In the genomic region with DNA sequence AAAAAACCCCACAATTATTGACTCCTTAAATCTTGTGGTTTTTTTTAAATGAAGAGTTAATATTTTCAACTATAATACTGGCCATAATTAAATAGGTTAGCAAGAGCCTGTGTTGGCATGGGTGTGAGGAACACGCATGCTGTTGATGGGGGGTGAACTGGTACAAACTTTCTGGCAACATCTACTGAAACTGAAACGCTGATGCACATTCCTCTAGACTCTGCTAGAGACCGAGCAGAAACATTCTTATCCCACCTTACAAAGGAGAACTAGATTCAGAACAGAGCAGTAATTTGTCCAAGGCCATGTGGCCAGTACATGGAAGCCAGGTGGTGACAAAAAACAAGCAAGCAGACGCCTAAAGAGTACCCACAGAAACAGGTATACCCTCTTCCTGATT, we compare ENCODE assay signal across 10 cellular contexts. TPM values are rescaled to one million over a fixed set of nuclear protein-coding genes. Genes with fewer than 3 reads are reported as not detected.
DNase-seq lines count a peak whose midpoint lies in the region; ATAC-seq and TF ChIP-seq lines count a peak whose summit lies in the region.
"Had no signal": no experiment of that assay in that cellular context is flagged by ENCODE, and none has a peak within 500 bp of the region (broad histone marks: within the 10 kb centered on the region; RNA-seq: fewer than 3 reads in every experiment).

No MANE protein-coding gene starts in this region.

- H3K9ac ChIP-seq in iPS-18a (ENCODE audit: low read length) = no peak overlapping the region
- H3K9ac ChIP-seq in subcutaneous abdominal adipose tissue (ENCODE audit: low read length in 5 of 5) = peak overlapping the region in 2 of 5 donors; percentile 92 to 94

- POLR2A ChIA-PET in MCF 10A (lab: Yijun Ruan, JAX) = interaction anchor here (1.8 to 3.4 kb wide), 2 partner anchors 92 to 108 kb away, joined by 4 to 34 read pairs; a partner anchor contains a TSS
- POLR2A ChIA-PET in activated CD4-positive, alpha-beta memory T cell treated with anti-CD3 and anti-CD28 coated beads, Interleukin-2, amount 10 ng/mL, durations not matched to agents 7 days and 5 days (lab: Charles Lee) = interaction anchor here (1.3 kb wide), 1 partner anchor 50 kb away, joined by 3 read pairs; no protein-coding TSS in a partner anchor

- H3K36me3 ChIP-seq in breast epithelium (no peaks in the 10 kb centered on the region), iPS-18a (ENCODE audit: control insufficient read depth, low read depth, low read length) (no peaks in the 10 kb centered on the region), subcutaneous abdominal adipose tissue (ENCODE audit: control insufficient read depth in 5 of 5, insufficient read depth in 5 of 5, low read length in 5 of 5) (no peaks in the 10 kb centered on the region)

- ATAC-seq in HG03442 (IDR thresholded peaks at IDR 0.05; ENCODE audit: unreplicated experiment) (no peak), GM19397 (IDR thresholded peaks at IDR 0.05; ENCODE audit: unreplicated experiment) (no peak)

- H3K27me3 ChIP-seq in breast epithelium (no peaks in the 10 kb centered on the region), iPS-18a (ENCODE audit: control insufficient read depth, insufficient read depth, low read length) (no peaks in the 10 kb centered on the region), subcutaneous abdominal adipose tissue (ENCODE audit: control insufficient read depth in 5 of 5, insufficient read depth in 4 of 5, low read length in 5 of 5) (no peaks in the 10 kb centered on the region)
- H3K27me3 ChIP-seq: SJSA1 had no signal

- H3K4me3 ChIP-seq in breast epithelium (peak overlapping the region in 1 of 3 donors; percentile 93), iPS-18a (ENCODE audit: low read length) (peak overlapping the region; percentile 86), subcutaneous abdominal adipose tissue (ENCODE audit: low read depth in 1 of 5, low read length in 5 of 5) (peak overlapping the region in 3 of 5 donors; percentile 70 to 99 (median 94))

- TSS peak; percentile 27 for BruUV-seq in MCF 10A (replicated peaks; lab: Mats Ljungman, UMichigan)

- H3K27ac ChIP-seq in breast epithelium (no peak overlapping the region), iPS-18a (ENCODE audit: low read length) (no peak overlapping the region), subcutaneous abdominal adipose tissue (ENCODE audit: low read depth, low read length) (no peak overlapping the region)
- H3K27ac ChIP-seq: SJSA1 had no signal

- no peaks in the 10 kb centered on the region for H3K9me3 ChIP-seq in breast epithelium
- H3K9me3 ChIP-seq in iPS-18a (ENCODE audit: control insufficient read depth, low read depth, low read length) = no peaks in the 10 kb centered on the region
- H3K9me3 ChIP-seq in subcutaneous abdominal adipose tissue (ENCODE audit: control insufficient read depth in 5 of 5, low read length in 5 of 5) = no peaks in the 10 kb centered on the region
- H3K9me3 ChIP-seq: SJSA1 had no signal

- DNase-seq in MCF 10A (ENCODE audit: unreplicated experiment) = no peak
- no peak for DNase-seq in breast epithelium (ENCODE audit: low spot score in 2 of 2)
- DNase-seq in activated CD4-positive, alpha-beta memory T cell treated with anti-CD3 and anti-CD28 coated beads, Interleukin-2, amount 10 ng/mL, durations not matched to agents 7 days and 5 days = no peak
- no peak for DNase-seq in GM03348 (ENCODE audit: low spot score)
- DNase-seq: NCI-H187 treated with DMSO at 0.1 percent for 48 hours had no signal

- peak overlapping the region; percentile 84 for H3K27ac Mint-ChIP-seq in MCF 10A (ENCODE audit: low read depth, unreplicated experiment)
- H3K27ac Mint-ChIP-seq in activated CD4-positive, alpha-beta memory T cell treated with anti-CD3 and anti-CD28 coated beads, Interleukin-2, amount 10 ng/mL, durations not matched to agents 7 days and 5 days = no peak overlapping the region

- intact Hi-C loops in MCF 10A (cut with micrococcal nuclease) (loop anchor here (10.0 kb wide), 1 partner anchor 87 kb away; a partner anchor contains a TSS), breast epithelium (cut with DNase I; ENCODE audit: low total_unique reads) (no loop called here)

- peak overlapping the region; percentile 85 for H3K4me3 Mint-ChIP-seq in MCF 10A (ENCODE audit: unreplicated experiment)
- H3K4me3 Mint-ChIP-seq in activated CD4-positive, alpha-beta memory T cell treated with anti-CD3 and anti-CD28 coated beads, Interleukin-2, amount 10 ng/mL, durations not matched to agents 7 days and 5 days = peak overlapping the region; percentile 93

- TF ChIP-seq POLR2A in breast epithelium (IDR thresholded peaks at IDR 0.05) = no peak

- no peaks in the 10 kb centered on the region for H3K36me3 Mint-ChIP-seq in MCF 10A (ENCODE audit: insufficient read depth, unreplicated experiment)
- H3K36me3 Mint-ChIP-seq in activated CD4-positive, alpha-beta memory T cell treated with anti-CD3 and anti-CD28 coated beads, Interleukin-2, amount 10 ng/mL, durations not matched to agents 7 days and 5 days (ENCODE audit: low read depth) = no peaks in the 10 kb centered on the region

- CTCF ChIA-PET in MCF 10A (lab: Yijun Ruan, JAX) = interaction anchor here (0.7 kb wide), 1 partner anchor 1256 kb away, joined by 3 read pairs; no protein-coding TSS in a partner anchor
- CTCF ChIA-PET in activated CD4-positive, alpha-beta memory T cell treated with anti-CD3 and anti-CD28 coated beads, Interleukin-2, amount 10 ng/mL, durations not matched to agents 7 days and 5 days (lab: Charles Lee) = no interaction called here

- H3K4me1 Mint-ChIP-seq in MCF 10A (ENCODE audit: insufficient read depth, unreplicated experiment) = peaks cover 41% of the 10 kb centered on the region
- peaks cover 40% of the 10 kb centered on the region for H3K4me1 Mint-ChIP-seq in activated CD4-positive, alpha-beta memory T cell treated with anti-CD3 and anti-CD28 coated beads, Interleukin-2, amount 10 ng/mL, durations not matched to agents 7 days and 5 days

- no peaks in the 10 kb centered on the region for H3K9me3 Mint-ChIP-seq in MCF 10A (ENCODE audit: unreplicated experiment)
- no peaks in the 10 kb centered on the region for H3K9me3 Mint-ChIP-seq in activated CD4-positive, alpha-beta memory T cell treated with anti-CD3 and anti-CD28 coated beads, Interleukin-2, amount 10 ng/mL, durations not matched to agents 7 days and 5 days

- H3K27me3 Mint-ChIP-seq in MCF 10A (ENCODE audit: insufficient read depth, unreplicated experiment) = no peaks in the 10 kb centered on the region
- H3K27me3 Mint-ChIP-seq in activated CD4-positive, alpha-beta memory T cell treated with anti-CD3 and anti-CD28 coated beads, Interleukin-2, amount 10 ng/mL, durations not matched to agents 7 days and 5 days = no peaks in the 10 kb centered on the region

- H3K4me1 ChIP-seq in breast epithelium (peaks cover 8 to 23% of the 10 kb centered on the region in 2 donors), iPS-18a (ENCODE audit: control insufficient read depth, low read depth, low read length) (peaks cover 30% of the 10 kb centered on the region), subcutaneous abdominal adipose tissue (ENCODE audit: control insufficient read depth in 5 of 5, insufficient read depth in 5 of 5, low read length in 5 of 5) (peaks cover 10 to 64% (median 54%) of the 10 kb centered on the region in 5 donors)

- TF ChIP-seq CTCF in MCF 10A (IDR thresholded peaks at IDR 0.05; ENCODE audit: unreplicated experiment) (no peak), breast epithelium (IDR thresholded peaks at IDR 0.05) (no peak)

RNA-seq across cellular contexts. Expression of a gene that starts 2.4 kb away (rescaled TPM):
- total RNA-seq in MCF 10A (2022) (23.1 and 23.5 TPM in 2 replicates), breast epithelium (10 to 100 TPM; 22.8 to 56.0 (median 26.5) TPM)
- 10 to 100 TPM; 27.0 to 28.2 TPM for total RNA-seq in activated CD4-positive, alpha-beta memory T cell treated with anti-CD3 and anti-CD28 coated beads, Interleukin-2, amount 10 ng/mL, durations not matched to agents 7 days and 5 days
